Comparison of ENCODE assay signal across 1 cellular context in genomic region chr7:1510780-1511154, GRCh38.
A peak's percentile ranks its signal among the peaks of the same experiment; 100 is the strongest.
TF ChIP-seq lines count a peak whose summit lies in the region.

No MANE protein-coding gene starts in this region.

TF ChIP-seq in GM12878, 131 proteins besides CTCF, POLR2A, EP300 and RAD21:
- TF ChIP-seq, protein P1, sequence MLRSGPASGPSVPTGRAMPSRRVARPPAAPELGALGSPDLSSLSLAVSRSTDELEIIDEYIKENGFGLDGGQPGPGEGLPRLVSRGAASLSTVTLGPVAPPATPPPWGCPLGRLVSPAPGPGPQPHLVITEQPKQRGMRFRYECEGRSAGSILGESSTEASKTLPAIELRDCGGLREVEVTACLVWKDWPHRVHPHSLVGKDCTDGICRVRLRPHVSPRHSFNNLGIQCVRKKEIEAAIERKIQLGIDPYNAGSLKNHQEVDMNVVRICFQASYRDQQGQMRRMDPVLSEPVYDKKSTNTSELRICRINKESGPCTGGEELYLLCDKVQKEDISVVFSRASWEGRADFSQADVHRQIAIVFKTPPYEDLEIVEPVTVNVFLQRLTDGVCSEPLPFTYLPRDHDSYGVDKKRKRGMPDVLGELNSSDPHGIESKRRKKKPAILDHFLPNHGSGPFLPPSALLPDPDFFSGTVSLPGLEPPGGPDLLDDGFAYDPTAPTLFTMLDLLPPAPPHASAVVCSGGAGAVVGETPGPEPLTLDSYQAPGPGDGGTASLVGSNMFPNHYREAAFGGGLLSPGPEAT (IDR thresholded peaks at IDR 0.05; ENCODE audit: low read depth), result no peak
- TF ChIP-seq RUNX3 (IDR thresholded peaks at IDR 0.05; ENCODE audit: low read length), result peak; percentile 10; the same call in 1 of the 2 replicates
- TF ChIP-seq RAD51 (IDR thresholded peaks at IDR 0.05), result no peak
- no peak for TF ChIP-seq NBN (IDR thresholded peaks at IDR 0.05)
- TF ChIP-seq SPI1 (IDR thresholded peaks at IDR 0.05; ENCODE audit: borderline replicate concordance, insufficient read depth, low read depth, low read length), result no peak
- peak; percentile 76 for TF ChIP-seq TCF12 (IDR thresholded peaks at IDR 0.05; ENCODE audit: low read depth, low read length)
- TF ChIP-seq TCF3 (IDR thresholded peaks at IDR 0.05; ENCODE audit: borderline replicate concordance, insufficient read depth, low read depth, low read length), result peak; percentile 69; the same call in 1 of the 2 replicates
- no peak for TF ChIP-seq SUPT20H (IDR thresholded peaks at IDR 0.05; ENCODE audit: borderline replicate concordance, control insufficient read depth, low read depth, low read length)
- no peak for TF ChIP-seq ASH2L (IDR thresholded peaks at IDR 0.05; ENCODE audit: borderline replicate concordance, low read depth)
- TF ChIP-seq FOXM1 (IDR thresholded peaks at IDR 0.05; ENCODE audit: low read depth, low read length), result no peak
- TF ChIP-seq BRCA1 (IDR thresholded peaks at IDR 0.05; ENCODE audit: low read depth, low read length), result no peak
TF ChIP-seq in GM12878: peak in this region for 3.
